1 cellular context compared by ENCODE assay signal in the genomic region with DNA sequence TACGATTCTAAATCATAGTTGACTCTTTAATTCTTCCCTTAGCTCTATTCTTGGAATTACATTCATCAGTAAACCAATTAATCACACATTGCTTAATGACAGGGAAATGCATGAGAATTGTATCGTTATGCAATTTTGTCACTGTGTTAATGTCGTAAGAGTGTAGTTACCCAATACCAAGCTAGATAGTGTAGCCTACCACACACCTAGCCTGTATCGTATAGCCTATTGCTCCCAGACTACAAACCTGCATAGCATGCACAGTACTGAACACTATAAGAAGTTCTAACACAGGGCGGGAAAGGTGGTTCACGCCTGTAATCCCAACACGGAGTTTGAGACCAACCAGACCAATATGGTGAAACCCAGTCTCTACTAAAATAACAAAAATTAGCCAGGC.
TF ChIP-seq lines count a peak whose summit lies in the region.

No MANE protein-coding gene starts in this region.

TF ChIP-seq in A549, 52 proteins besides CTCF, POLR2A, EP300 and RAD21 (continued from another document):
- TF ChIP-seq CBX8 (IDR thresholded peaks at IDR 0.05) (no peak), CEBPB (IDR thresholded peaks at IDR 0.05) (peak in 1 of 2 experiments; percentile 65; a peak in 2 of 4 replicates), KDM1A (IDR thresholded peaks at IDR 0.05; ENCODE audit: low read depth) (no peak), NPAS2 (CRISPR knock-in tag; IDR thresholded peaks at IDR 0.05; ENCODE audit: borderline replicate concordance) (no peak), POLR2AphosphoS2 (conservative IDR thresholded peaks at IDR 0.05; ENCODE audit: low read length) (peak; percentile 65; the same call in 1 of the 2 replicates), ZNF302 (CRISPR knock-in tag; IDR thresholded peaks at IDR 0.05) (no peak), SREBF2 (IDR thresholded peaks at IDR 0.05) (no peak)
TF ChIP-seq in A549: peak in this region for 3.
